Comparison of ENCODE assay signal across 1 cellular context in the genomic region with DNA sequence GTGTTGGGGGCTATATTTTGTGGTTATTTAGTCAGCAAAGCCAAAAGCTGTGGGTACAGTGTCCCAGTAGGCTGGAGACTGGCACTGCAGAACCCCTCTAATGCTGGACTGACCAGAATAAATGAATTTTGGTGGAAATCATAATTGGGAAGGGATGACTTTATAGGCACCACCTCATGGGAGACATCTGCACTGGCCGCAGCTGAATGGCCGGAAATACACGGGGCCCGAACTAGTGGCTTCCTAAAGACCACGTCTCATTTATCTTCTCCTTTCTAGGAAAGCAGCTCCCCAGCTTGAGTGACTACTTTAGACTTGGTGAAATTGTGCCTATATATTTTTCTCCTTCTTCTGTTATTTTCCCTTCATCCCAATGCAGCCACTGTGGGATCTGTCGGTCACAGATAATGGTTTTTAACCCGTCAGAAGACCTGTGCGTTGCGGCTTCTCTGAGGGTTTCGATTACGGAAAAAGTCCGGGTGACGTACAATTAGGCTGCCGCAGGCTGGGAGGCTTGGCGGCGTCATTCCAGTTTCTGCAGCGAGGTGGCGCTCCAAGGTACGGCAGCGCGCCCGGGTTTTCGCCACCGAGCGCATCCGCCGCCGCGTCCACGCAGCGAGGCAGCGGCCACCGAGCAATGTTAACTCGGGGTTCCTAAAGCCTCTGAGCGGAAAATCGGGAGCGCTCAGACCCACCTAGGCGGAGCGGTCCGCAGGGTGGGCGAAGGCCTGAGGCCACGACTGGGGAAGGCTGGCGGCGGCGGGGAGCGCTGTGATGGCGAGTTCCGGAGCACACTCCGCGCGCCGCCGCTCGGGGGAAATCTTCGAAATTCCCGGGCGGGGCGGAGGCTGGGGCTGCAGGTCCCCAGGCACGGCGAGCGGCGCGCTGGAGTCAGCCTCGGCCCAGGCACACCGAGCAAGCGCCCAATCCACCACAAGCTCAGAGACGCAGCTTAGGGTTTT.
TF ChIP-seq lines count a peak whose summit lies in the region.

No MANE protein-coding gene starts in this region.

TF ChIP-seq in K562, 482 proteins besides CTCF, POLR2A, EP300 and RAD21 (continued from another document):
- TF ChIP-seq, protein P1, sequence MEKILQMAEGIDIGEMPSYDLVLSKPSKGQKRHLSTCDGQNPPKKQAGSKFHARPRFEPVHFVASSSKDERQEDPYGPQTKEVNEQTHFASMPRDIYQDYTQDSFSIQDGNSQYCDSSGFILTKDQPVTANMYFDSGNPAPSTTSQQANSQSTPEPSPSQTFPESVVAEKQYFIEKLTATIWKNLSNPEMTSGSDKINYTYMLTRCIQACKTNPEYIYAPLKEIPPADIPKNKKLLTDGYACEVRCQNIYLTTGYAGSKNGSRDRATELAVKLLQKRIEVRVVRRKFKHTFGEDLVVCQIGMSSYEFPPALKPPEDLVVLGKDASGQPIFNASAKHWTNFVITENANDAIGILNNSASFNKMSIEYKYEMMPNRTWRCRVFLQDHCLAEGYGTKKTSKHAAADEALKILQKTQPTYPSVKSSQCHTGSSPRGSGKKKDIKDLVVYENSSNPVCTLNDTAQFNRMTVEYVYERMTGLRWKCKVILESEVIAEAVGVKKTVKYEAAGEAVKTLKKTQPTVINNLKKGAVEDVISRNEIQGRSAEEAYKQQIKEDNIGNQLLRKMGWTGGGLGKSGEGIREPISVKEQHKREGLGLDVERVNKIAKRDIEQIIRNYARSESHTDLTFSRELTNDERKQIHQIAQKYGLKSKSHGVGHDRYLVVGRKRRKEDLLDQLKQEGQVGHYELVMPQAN (IDR thresholded peaks at IDR 0.05; ENCODE audit: borderline replicate concordance) = no peak
- TF ChIP-seq ETV6 (IDR thresholded peaks at IDR 0.05; ENCODE audit: borderline replicate concordance in 1 of 2, low read depth in 2 of 2, low read length in 1 of 2) = no peak; a peak in 1 of 4 replicates
- no peak for TF ChIP-seq ETV6 (CRISPR knock-in tag; IDR thresholded peaks at IDR 0.05; ENCODE audit: borderline replicate concordance)
- no peak for TF ChIP-seq RAD51 (IDR thresholded peaks at IDR 0.05; ENCODE audit: borderline replicate concordance, low read depth)
